8 cellular contexts compared by ENCODE assay signal in the genomic region with DNA sequence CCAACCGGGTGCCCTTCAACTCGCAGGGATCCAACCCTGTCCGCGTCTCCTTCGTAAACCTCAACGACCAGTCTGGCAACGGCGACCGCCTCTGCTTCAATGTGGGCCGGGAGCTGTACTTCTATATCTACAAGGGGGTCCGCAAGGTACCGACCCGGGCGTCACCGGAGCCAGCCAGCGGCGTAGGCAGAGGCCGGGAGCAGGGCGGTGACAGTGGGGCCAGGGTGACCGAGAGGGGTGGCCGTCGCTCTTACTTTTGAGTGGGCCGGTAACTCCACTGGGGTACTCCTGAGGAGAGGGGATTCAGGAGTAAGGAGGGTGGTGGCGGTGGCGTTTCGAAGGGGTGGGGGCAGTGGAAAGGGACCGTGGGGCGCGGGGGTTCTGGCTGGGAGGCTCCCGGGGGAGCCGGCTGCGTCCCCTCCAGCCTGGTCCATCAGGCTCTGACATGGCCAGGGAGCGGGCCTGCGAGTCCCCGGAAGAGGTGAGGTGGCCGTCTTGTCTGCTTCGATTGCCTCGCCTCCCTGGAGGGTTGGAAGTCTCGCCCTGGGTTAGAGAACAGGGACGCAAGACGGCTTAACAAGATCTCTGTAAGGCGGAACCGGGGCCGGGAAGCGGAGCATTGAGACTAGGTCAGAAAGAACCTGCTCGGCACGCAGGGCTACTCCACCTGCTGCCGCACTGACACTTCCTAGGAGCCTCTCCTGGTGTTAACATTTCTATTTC. TPM values are rescaled to one million over a fixed set of nuclear protein-coding genes. Genes with fewer than 3 reads are reported as not detected.
A peak's percentile ranks its signal among the peaks of the same experiment; 100 is the strongest.
DNase-seq lines count a peak whose midpoint lies in the region; ATAC-seq, FAIRE-seq and TF ChIP-seq lines count a peak whose summit lies in the region.

No MANE protein-coding gene starts in this region.

- H3K4me3 ChIP-seq in ACC112 (ENCODE audit: low read depth, low read length): peak overlapping the region; percentile 93
- peak overlapping the region; percentile 73 to 98 for H3K4me3 ChIP-seq in SK-N-SH (ENCODE audit: low read depth in 2 of 2, low read length in 1 of 2)
- peak overlapping the region; percentile 87 for H3K4me3 ChIP-seq in astrocyte (ENCODE audit: insufficient read depth, low read depth, low read length)
- H3K4me3 ChIP-seq in iPS-11a (ENCODE audit: low read depth, low read length): peak overlapping the region; percentile 96
- peak overlapping the region; percentile 100 for H3K4me3 ChIP-seq in skeletal muscle satellite cell (ENCODE audit: low read length)

- peak overlapping the region; percentile 43; the same call in 1 of the 2 replicates for H3K27ac ChIP-seq in ACC112 (ENCODE audit: low read depth, low read length)
- H3K27ac ChIP-seq in SK-N-SH (ENCODE audit: low read depth in 2 of 2, low read length in 1 of 2): peak overlapping the region; percentile 75 to 88; a peak in 3 of 4 replicates
- peak overlapping the region; percentile 81 for H3K27ac ChIP-seq in astrocyte (ENCODE audit: low read depth, low read length)

- TF ChIP-seq CTCF in SK-N-SH (IDR thresholded peaks at IDR 0.05) (no peak), astrocyte (IDR thresholded peaks at IDR 0.05; ENCODE audit: insufficient read depth, low read depth, low read length) (no peak)

- no peaks in the 10 kb centered on the region for H3K27me3 ChIP-seq in ACC112 (ENCODE audit: insufficient read depth, low read length)
- no peaks in the 10 kb centered on the region for H3K27me3 ChIP-seq in SK-N-SH (ENCODE audit: insufficient read depth)
- no peaks in the 10 kb centered on the region for H3K27me3 ChIP-seq in astrocyte (ENCODE audit: insufficient read depth, low read length)
- no peaks in the 10 kb centered on the region for H3K27me3 ChIP-seq in skeletal muscle satellite cell (ENCODE audit: control insufficient read depth, insufficient read depth, low read length)

- H3K4me1 ChIP-seq in ACC112 (ENCODE audit: control insufficient read depth, insufficient read depth, low read length, unreplicated experiment) (peaks cover 17% of the 10 kb centered on the region), SK-N-SH (ENCODE audit: control insufficient read depth in 1 of 2, insufficient read depth in 2 of 2, low read depth in 1 of 2, low read length in 1 of 2) (peaks cover 3 to 6% of the 10 kb centered on the region in 2 experiments; a peak in 3 of 4 replicates), astrocyte (ENCODE audit: insufficient read depth, low read length) (peaks cover 14% of the 10 kb centered on the region), skeletal muscle satellite cell (ENCODE audit: control insufficient read depth, insufficient read depth, low read length) (peaks cover 14% of the 10 kb centered on the region)

- peaks cover 3% of the 10 kb centered on the region; the same call in 1 of the 2 replicates for H3K36me3 ChIP-seq in ACC112 (ENCODE audit: insufficient read depth, low read length)
- peaks cover 0 to 13% of the 10 kb centered on the region in 2 experiments for H3K36me3 ChIP-seq in SK-N-SH (replicated peaks in 1 of 2; ENCODE audit: control insufficient read depth in 1 of 2, insufficient read depth in 2 of 2, low read length in 1 of 2)
- H3K36me3 ChIP-seq in astrocyte (ENCODE audit: insufficient read depth, low read length): peaks cover 2% of the 10 kb centered on the region
- H3K36me3 ChIP-seq in skeletal muscle satellite cell (ENCODE audit: insufficient read depth, low read length): no peaks in the 10 kb centered on the region

- peaks cover 3% of the 10 kb centered on the region for H3F3A ChIP-seq in SK-N-SH (replicated peaks; ENCODE audit: insufficient read depth)

- H3K4me3 Mint-ChIP-seq in astrocyte (ENCODE audit: unreplicated experiment): peak overlapping the region; percentile 93

- TF ChIP-seq EP300 in SK-N-SH (IDR thresholded peaks at IDR 0.05; ENCODE audit: borderline replicate concordance in 1 of 2, low read depth in 1 of 2, low read length in 1 of 2): no peak

- FAIRE-seq in astrocyte (lab: Jason Lieb, UNC): no peak

- H3K27ac Mint-ChIP-seq in astrocyte (ENCODE audit: unreplicated experiment): peak overlapping the region; percentile 83

- ATAC-seq in GM18517 (IDR thresholded peaks at IDR 0.05; ENCODE audit: unreplicated experiment): peak; percentile 35
- peak; percentile 13 for ATAC-seq in HG03066 (IDR thresholded peaks at IDR 0.05; ENCODE audit: low read depth, unreplicated experiment)

- WGBS in SK-N-SH (ENCODE audit: low lambda C conversion rate): 1% methylated on average over 16 of the region's 48 CpGs

- peaks cover 37% of the 10 kb centered on the region for H4K20me1 ChIP-seq in SK-N-SH (ENCODE audit: insufficient read depth)
- H4K20me1 ChIP-seq in astrocyte (ENCODE audit: insufficient read depth, low read length): peaks cover 33% of the 10 kb centered on the region

- CTCF ChIA-PET in SK-N-SH (lab: Yijun Ruan, JAX): interaction anchor here (1.1 to 2.2 kb wide), 2 partner anchors 68 to 174 kb away, joined by 4 to 7 read pairs; no protein-coding TSS in a partner anchor

- peak; percentile 48 for DNase-seq in SK-N-SH
- no peak for DNase-seq in astrocyte (ENCODE audit: low read depth)
- no peak for DNase-seq in SHP77 (lab: John Stamatoyannopoulos, UW)

- peaks cover 59% of the 10 kb centered on the region for H3K79me2 ChIP-seq in ACC112 (ENCODE audit: control insufficient read depth, insufficient read depth, low read length, unreplicated experiment)
- peaks cover 61% of the 10 kb centered on the region for H3K79me2 ChIP-seq in SK-N-SH (ENCODE audit: insufficient read depth)
- peaks cover 54% of the 10 kb centered on the region for H3K79me2 ChIP-seq in astrocyte (ENCODE audit: insufficient read depth, low read length)

- H3K4me2 ChIP-seq in SK-N-SH (peak overlapping the region; percentile 82), astrocyte (ENCODE audit: low read length) (peak overlapping the region; percentile 96), skeletal muscle satellite cell (ENCODE audit: low read length) (peak overlapping the region; percentile 92)

- peaks cover 7% of the 10 kb centered on the region for H3K4me1 Mint-ChIP-seq in astrocyte (ENCODE audit: low read depth, unreplicated experiment)

- no peaks in the 10 kb centered on the region for H3K9me3 ChIP-seq in SK-N-SH
- no peaks in the 10 kb centered on the region for H3K9me3 ChIP-seq in astrocyte (ENCODE audit: insufficient read depth, low read depth, low read length)
- H3K9me3 ChIP-seq in skeletal muscle satellite cell (replicated peaks; ENCODE audit: low read length): no peaks in the 10 kb centered on the region

- TF ChIP-seq RAD21 in SK-N-SH (IDR thresholded peaks at IDR 0.05; ENCODE audit: low read length): no peak

- H3K9me2 ChIP-seq in SK-N-SH: no peaks in the 10 kb centered on the region

- POLR2A ChIA-PET in SK-N-SH (lab: Yijun Ruan, JAX): interaction anchor here (1.1 kb wide), 1 partner anchor 165 kb away, joined by 4 read pairs; a partner anchor contains a TSS

- H3K9ac ChIP-seq in SK-N-SH (peak overlapping the region; percentile 94), astrocyte (ENCODE audit: low read length) (peak overlapping the region; percentile 98), skeletal muscle satellite cell (ENCODE audit: low read depth, low read length) (peak overlapping the region; percentile 99)

- H3K36me3 Mint-ChIP-seq in astrocyte (ENCODE audit: low read depth, unreplicated experiment): peaks cover 2% of the 10 kb centered on the region

- no peaks in the 10 kb centered on the region for H3K27me3 Mint-ChIP-seq in astrocyte (ENCODE audit: low read depth, unreplicated experiment)

- no peaks in the 10 kb centered on the region for H3K9me3 Mint-ChIP-seq in astrocyte (ENCODE audit: unreplicated experiment)

- H2AFZ ChIP-seq in ACC112 (ENCODE audit: low read length, unreplicated experiment) (peak overlapping the region; percentile 98), SK-N-SH (ENCODE audit: low read depth) (peak overlapping the region; percentile 96; the same call in 1 of the 2 replicates), astrocyte (ENCODE audit: low read depth, low read length) (peak overlapping the region; percentile 90)

TF ChIP-seq in SK-N-SH, 30 proteins besides CTCF, POLR2A, EP300 and RAD21:
- 0 out of 2 replicates have a peak, but pooled peaks have one; percentile 2 for TF ChIP-seq GATA2 (CRISPR knock-in tag; IDR thresholded peaks at IDR 0.05)
- TF ChIP-seq, protein P1, sequence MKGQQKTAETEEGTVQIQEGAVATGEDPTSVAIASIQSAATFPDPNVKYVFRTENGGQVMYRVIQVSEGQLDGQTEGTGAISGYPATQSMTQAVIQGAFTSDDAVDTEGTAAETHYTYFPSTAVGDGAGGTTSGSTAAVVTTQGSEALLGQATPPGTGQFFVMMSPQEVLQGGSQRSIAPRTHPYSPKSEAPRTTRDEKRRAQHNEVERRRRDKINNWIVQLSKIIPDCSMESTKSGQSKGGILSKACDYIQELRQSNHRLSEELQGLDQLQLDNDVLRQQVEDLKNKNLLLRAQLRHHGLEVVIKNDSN (IDR thresholded peaks at IDR 0.05; ENCODE audit: borderline replicate concordance, low read depth): no peak
- TF ChIP-seq RXRA (IDR thresholded peaks at IDR 0.05; ENCODE audit: borderline replicate concordance, low read depth): no peak

RNA-seq across cellular contexts. Expression of a gene that starts 0.5 kb away (rescaled TPM):
- polyA plus RNA-seq in SK-N-SH (2012; rRNA removed): 12.4 and 17.2 TPM in 2 replicates
- 11.3 and 12.9 TPM in 2 replicates for polyA plus RNA-seq in SK-N-SH (2012; cell fraction: cytosol; rRNA removed)
- polyA plus RNA-seq in SK-N-SH (2012; cell fraction: nucleus; rRNA removed): 13.3 and 18.9 TPM in 2 replicates
- total RNA-seq in astrocyte: 22.4 and 23.6 TPM in 2 replicates
- 12.9 and 15.9 TPM in 2 replicates for total RNA-seq in skeletal muscle satellite cell (2012; rRNA removed)

RNA-seq across cellular contexts. Expression of a gene that starts 53.3 kb away (rescaled TPM):
- 269 and 298 TPM in 2 replicates for polyA plus RNA-seq in SK-N-SH (2012; rRNA removed)
- 408 and 501 TPM in 2 replicates for polyA plus RNA-seq in SK-N-SH (2012; cell fraction: cytosol; rRNA removed)
- polyA plus RNA-seq in SK-N-SH (2012; cell fraction: nucleus; rRNA removed): 123 and 208 TPM in 2 replicates
- 352 and 428 TPM in 2 replicates for total RNA-seq in astrocyte
- total RNA-seq in skeletal muscle satellite cell (2012; rRNA removed): 439 and 496 TPM in 2 replicates
